ENCODE assay signal across 8 cellular contexts in the genomic region with DNA sequence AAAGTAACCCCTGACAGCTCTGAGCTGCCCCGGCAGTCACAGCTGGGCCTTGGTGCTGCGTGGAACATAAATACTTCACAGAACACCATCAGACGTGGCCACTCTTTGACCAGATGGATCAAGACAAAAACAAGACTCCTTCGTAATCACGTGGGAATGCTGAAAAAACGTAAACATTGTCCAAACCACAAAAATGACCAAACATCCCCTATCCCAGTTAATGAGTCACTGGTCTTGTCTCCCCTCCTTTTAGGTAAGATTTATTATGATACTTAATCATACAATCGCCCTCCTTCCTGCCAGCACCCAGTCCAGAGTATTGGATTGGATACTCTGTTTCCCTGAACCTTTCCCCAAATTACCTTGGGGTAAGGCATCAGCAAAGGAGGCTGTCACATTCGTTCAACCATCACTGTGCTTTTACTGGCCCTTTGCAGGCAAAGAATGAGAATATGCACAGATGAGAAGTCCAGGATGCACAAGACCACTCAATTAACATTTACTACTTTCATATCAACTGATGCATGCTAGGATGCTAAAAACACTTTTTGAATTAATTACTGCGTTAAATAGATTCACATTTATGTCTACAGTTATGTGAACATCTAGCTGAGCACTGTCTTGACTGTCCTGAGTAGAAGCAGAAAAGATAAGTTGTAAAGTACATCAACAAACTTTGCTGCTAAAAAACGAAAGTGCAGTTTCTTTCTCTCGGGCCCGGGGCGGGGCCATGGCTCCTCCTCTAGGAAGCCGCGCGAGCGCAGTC. TPM values are rescaled to one million over a fixed set of nuclear protein-coding genes. Genes with fewer than 3 reads are reported as not detected.
DNase-seq lines count a peak whose midpoint lies in the region; ATAC-seq and TF ChIP-seq lines count a peak whose summit lies in the region.

No MANE protein-coding gene starts in this region.

- H3K9me3 ChIP-seq in Panc1 (ENCODE audit: control insufficient read depth, insufficient read depth, low read depth, low read length), result no peaks in the 10 kb centered on the region
- no peaks in the 10 kb centered on the region for H3K9me3 ChIP-seq in osteoblast (ENCODE audit: low read depth, low read length)

- H3K27me3 ChIP-seq in Panc1 (ENCODE audit: control insufficient read depth, insufficient read depth, low read length), result no peaks in the 10 kb centered on the region
- peaks cover 7% of the 10 kb centered on the region for H3K27me3 ChIP-seq in osteoblast (ENCODE audit: insufficient read depth, low read length)

- intact Hi-C loops in Panc1 (cut with micrococcal nuclease; ENCODE audit: unreplicated experiment), result no loop called here

- H3K79me2 ChIP-seq in osteoblast (ENCODE audit: insufficient read depth, low read length), result no peaks in the 10 kb centered on the region

- H3K4me3 Mint-ChIP-seq in endothelial cell (ENCODE audit: unreplicated experiment), result peak overlapping the region; percentile 79

- peak; percentile 3 for ATAC-seq in GM19397 (IDR thresholded peaks at IDR 0.05; ENCODE audit: unreplicated experiment)
- no peak for ATAC-seq in Panc1
- no peak for ATAC-seq in HG03521 (IDR thresholded peaks at IDR 0.05; ENCODE audit: unreplicated experiment)
- ATAC-seq in HG03460 (IDR thresholded peaks at IDR 0.05; ENCODE audit: unreplicated experiment), result no peak

- H3K4me3 ChIP-seq in Panc1 (ENCODE audit: low read depth in 2 of 2, low read length in 2 of 2), result peak overlapping the region; percentile 56 to 62
- peak overlapping the region; percentile 85 for H3K4me3 ChIP-seq in osteoblast (ENCODE audit: insufficient read depth, low read length)

- no peaks in the 10 kb centered on the region for H3K36me3 ChIP-seq in Panc1 (ENCODE audit: control insufficient read depth, insufficient read depth, low read length)
- H3K36me3 ChIP-seq in osteoblast (ENCODE audit: insufficient read depth, low read length), result no peaks in the 10 kb centered on the region

- peak overlapping the region; percentile 82 for H3K4me2 ChIP-seq in osteoblast (ENCODE audit: insufficient read depth, low read length)

- in situ Hi-C loops in Panc1 (cut with HindIII; ENCODE audit: low pct_unique_long_range_greater_than_20kb, low sequenced_read_pairs), result no loop called here

- H2AFZ ChIP-seq in osteoblast (ENCODE audit: low read length), result peak overlapping the region; percentile 59

- no TSS peak for BruUV-seq in Panc1 (replicated peaks; lab: Mats Ljungman, UMichigan)

- no peak overlapping the region for H3K27ac Mint-ChIP-seq in endothelial cell (ENCODE audit: unreplicated experiment)

- DNase-seq in AG08395 (ENCODE audit: low spot score) (peak; percentile 70), Panc1 (ENCODE audit: low read depth, low spot score) (no peak), endothelial cell (ENCODE audit: low spot score) (no peak), osteoblast (ENCODE audit: insufficient read length, low spot score, missing footprints) (peak; percentile 71), HuH-7.5 (ENCODE audit: low spot score) (no peak)

- no peaks in the 10 kb centered on the region for H3K27me3 Mint-ChIP-seq in endothelial cell (ENCODE audit: unreplicated experiment)

- peak overlapping the region; percentile 89 for H3K27ac ChIP-seq in Panc1 (ENCODE audit: low read length)
- peak overlapping the region; percentile 79 for H3K27ac ChIP-seq in osteoblast (ENCODE audit: low read depth, low read length)

- H3K4me1 ChIP-seq in Panc1 (ENCODE audit: control insufficient read depth, insufficient read depth, low read length) (no peaks in the 10 kb centered on the region), osteoblast (ENCODE audit: insufficient read depth, low read length) (peaks cover 15% of the 10 kb centered on the region)

- H4K20me1 ChIP-seq in osteoblast (ENCODE audit: insufficient read depth, low read length), result no peaks in the 10 kb centered on the region

- CTCF ChIA-PET in Panc1 (lab: Charles Lee), result no interaction called here

- no peaks in the 10 kb centered on the region for H3K9me3 Mint-ChIP-seq in endothelial cell (ENCODE audit: unreplicated experiment)

- no peak for TF ChIP-seq CTCF in Panc1 (IDR thresholded peaks at IDR 0.05)
- no peak for TF ChIP-seq CTCF in endothelial cell (IDR thresholded peaks at IDR 0.05; ENCODE audit: unreplicated experiment)
- TF ChIP-seq CTCF in osteoblast (IDR thresholded peaks at IDR 0.05; ENCODE audit: extremely low read depth, low read depth, low read length), result no peak

- no peaks in the 10 kb centered on the region for H3K36me3 Mint-ChIP-seq in endothelial cell (ENCODE audit: low read depth, unreplicated experiment)

- H3K4me1 Mint-ChIP-seq in endothelial cell (ENCODE audit: unreplicated experiment), result no peaks in the 10 kb centered on the region

- POLR2A ChIA-PET in Panc1 (lab: Charles Lee), result no interaction called here

RNA-seq across cellular contexts. Expression of gene TCEANC, which starts 0.5 kb away (rescaled TPM):
- total RNA-seq in Panc1 (2021; ENCODE audit: unreplicated experiment) (0.92 TPM), endothelial cell (ENCODE audit: unreplicated experiment) (3.8 TPM), osteoblast (6.2 and 6.5 TPM in 2 replicates)
- polyA plus RNA-seq in Panc1 (2012; ENCODE audit: insufficient read length), result 0.40 TPM

RNA-seq across cellular contexts. Expression of gene RAB9A, which starts 36.5 kb away (rescaled TPM):
- total RNA-seq in Panc1 (2021; ENCODE audit: unreplicated experiment), result 15.3 TPM
- 16.4 TPM for polyA plus RNA-seq in Panc1 (2012; ENCODE audit: insufficient read length)
- total RNA-seq in endothelial cell (ENCODE audit: unreplicated experiment), result 11.2 TPM
- total RNA-seq in osteoblast, result 58.9 and 63.0 TPM in 2 replicates

Comparison
In these comparisons a context has a peak if more than half of its experiments do, and no peak if none do; other contexts are left out.
1. DNase-seq: peak in AG08395 (single experiment) and osteoblast (single experiment); none in Panc1 (single experiment), endothelial cell (single experiment) and HuH-7.5 (single experiment).